In the genomic region with DNA sequence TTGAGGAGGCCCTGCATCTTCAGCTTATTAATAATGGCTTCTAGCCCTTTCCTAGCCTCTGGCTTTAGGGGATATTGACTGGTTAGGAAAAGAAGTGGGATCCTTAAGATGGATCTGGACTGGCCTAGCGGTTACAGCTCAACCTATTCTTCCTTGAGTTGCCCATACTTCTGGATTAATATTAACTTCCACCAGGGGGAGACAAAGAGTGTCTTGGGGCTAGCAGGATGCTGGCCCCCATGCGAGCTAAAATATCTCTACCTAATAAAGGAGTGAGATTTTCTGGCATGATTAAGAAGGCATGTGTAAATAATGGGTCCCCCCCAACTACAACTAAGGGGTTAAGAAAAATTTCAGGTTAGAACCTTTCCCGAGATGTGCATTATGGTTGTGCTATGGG, we compare ENCODE assay signal across 1 cellular context.
TF ChIP-seq lines count a peak whose summit lies in the region.

No MANE protein-coding gene starts in this region.

TF ChIP-seq in HCT116, 20 proteins besides CTCF, POLR2A, EP300 and RAD21 (continued from another document):
- TF ChIP-seq SP1 (IDR thresholded peaks at IDR 0.05; ENCODE audit: low read depth) (no peak), EGR1 (IDR thresholded peaks at IDR 0.05; ENCODE audit: low read depth) (no peak), POLR2AphosphoS5 (IDR thresholded peaks at IDR 0.05; ENCODE audit: low read depth, low read length) (no peak), ZNF274 (IDR thresholded peaks at IDR 0.05; ENCODE audit: low read depth, low read length) (no peak)
- TF ChIP-seq, protein P1, sequence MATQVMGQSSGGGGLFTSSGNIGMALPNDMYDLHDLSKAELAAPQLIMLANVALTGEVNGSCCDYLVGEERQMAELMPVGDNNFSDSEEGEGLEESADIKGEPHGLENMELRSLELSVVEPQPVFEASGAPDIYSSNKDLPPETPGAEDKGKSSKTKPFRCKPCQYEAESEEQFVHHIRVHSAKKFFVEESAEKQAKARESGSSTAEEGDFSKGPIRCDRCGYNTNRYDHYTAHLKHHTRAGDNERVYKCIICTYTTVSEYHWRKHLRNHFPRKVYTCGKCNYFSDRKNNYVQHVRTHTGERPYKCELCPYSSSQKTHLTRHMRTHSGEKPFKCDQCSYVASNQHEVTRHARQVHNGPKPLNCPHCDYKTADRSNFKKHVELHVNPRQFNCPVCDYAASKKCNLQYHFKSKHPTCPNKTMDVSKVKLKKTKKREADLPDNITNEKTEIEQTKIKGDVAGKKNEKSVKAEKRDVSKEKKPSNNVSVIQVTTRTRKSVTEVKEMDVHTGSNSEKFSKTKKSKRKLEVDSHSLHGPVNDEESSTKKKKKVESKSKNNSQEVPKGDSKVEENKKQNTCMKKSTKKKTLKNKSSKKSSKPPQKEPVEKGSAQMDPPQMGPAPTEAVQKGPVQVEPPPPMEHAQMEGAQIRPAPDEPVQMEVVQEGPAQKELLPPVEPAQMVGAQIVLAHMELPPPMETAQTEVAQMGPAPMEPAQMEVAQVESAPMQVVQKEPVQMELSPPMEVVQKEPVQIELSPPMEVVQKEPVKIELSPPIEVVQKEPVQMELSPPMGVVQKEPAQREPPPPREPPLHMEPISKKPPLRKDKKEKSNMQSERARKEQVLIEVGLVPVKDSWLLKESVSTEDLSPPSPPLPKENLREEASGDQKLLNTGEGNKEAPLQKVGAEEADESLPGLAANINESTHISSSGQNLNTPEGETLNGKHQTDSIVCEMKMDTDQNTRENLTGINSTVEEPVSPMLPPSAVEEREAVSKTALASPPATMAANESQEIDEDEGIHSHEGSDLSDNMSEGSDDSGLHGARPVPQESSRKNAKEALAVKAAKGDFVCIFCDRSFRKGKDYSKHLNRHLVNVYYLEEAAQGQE (IDR thresholded peaks at IDR 0.05; ENCODE audit: low read depth): no peak
- TF ChIP-seq, protein P2, sequence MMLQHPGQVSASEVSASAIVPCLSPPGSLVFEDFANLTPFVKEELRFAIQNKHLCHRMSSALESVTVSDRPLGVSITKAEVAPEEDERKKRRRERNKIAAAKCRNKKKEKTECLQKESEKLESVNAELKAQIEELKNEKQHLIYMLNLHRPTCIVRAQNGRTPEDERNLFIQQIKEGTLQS (IDR thresholded peaks at IDR 0.05): no peak
